24 cellular contexts compared by ENCODE assay signal in the genomic region with DNA sequence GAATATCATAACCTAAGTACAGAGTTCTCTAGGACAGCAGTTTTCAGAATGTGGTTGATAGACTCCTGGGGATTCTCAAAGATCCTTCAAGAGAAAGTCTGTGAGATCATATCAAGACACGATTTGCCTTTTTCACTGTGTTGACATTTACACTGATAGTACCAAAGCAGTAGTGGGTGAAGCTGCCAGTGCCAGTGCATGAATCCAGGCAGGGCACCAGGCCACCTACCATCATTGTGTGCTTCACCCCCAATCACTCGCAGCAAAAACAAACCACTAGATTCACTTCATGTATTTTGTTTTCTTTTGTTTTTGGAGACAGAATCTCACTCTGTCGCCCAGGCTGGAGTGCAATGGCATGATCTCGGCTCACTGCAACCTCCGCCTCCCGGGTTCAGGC. TPM values are rescaled to one million over a fixed set of nuclear protein-coding genes. Genes with fewer than 3 reads are reported as not detected.
DNase-seq lines count a peak whose midpoint lies in the region; ATAC-seq and TF ChIP-seq lines count a peak whose summit lies in the region.
"Had no signal": no experiment of that assay in that cellular context is flagged by ENCODE, and none has a peak within 500 bp of the region (broad histone marks: within the 10 kb centered on the region; RNA-seq: fewer than 3 reads in every experiment).

No MANE protein-coding gene starts in this region.

- H3K27me3 ChIP-seq in right cardiac atrium (ENCODE audit: control insufficient read depth, insufficient read depth) (no peaks in the 10 kb centered on the region), osteoblast (ENCODE audit: insufficient read depth, low read length) (no peaks in the 10 kb centered on the region)
- H3K27me3 ChIP-seq: BLaER1, SJCRH30 had no signal

- H3K4me1 ChIP-seq in right cardiac atrium (ENCODE audit: control insufficient read depth, insufficient read depth, low read length) = no peaks in the 10 kb centered on the region
- H3K4me1 ChIP-seq in osteoblast (ENCODE audit: insufficient read depth, low read length) = no peaks in the 10 kb centered on the region
- H3K4me1 ChIP-seq: A549, BLaER1, SJCRH30 had no signal

- peak; percentile 65 for ATAC-seq in Right ventricle myocardium superior (ENCODE audit: poor library complexity)
- no peak for ATAC-seq in right cardiac atrium
- ATAC-seq: A549, HepG2, PC-3 had no signal

- H4K20me1 ChIP-seq in osteoblast (ENCODE audit: insufficient read depth, low read length) = no peaks in the 10 kb centered on the region
- H4K20me1 ChIP-seq: BLaER1 had no signal

- peaks cover 48% of the 10 kb centered on the region for H3K36me3 ChIP-seq in osteoblast (ENCODE audit: insufficient read depth, low read length)

- no peaks in the 10 kb centered on the region for H3K79me2 ChIP-seq in osteoblast (ENCODE audit: insufficient read depth, low read length)

- H3K4me3 ChIP-seq in right cardiac atrium (ENCODE audit: low read length) = no peak overlapping the region
- H3K4me3 ChIP-seq in osteoblast (ENCODE audit: insufficient read depth, low read length) = no peak overlapping the region
- H3K4me3 ChIP-seq: A549, BLaER1, SJCRH30 had no signal

- TF ChIP-seq CTCF in osteoblast (IDR thresholded peaks at IDR 0.05; ENCODE audit: extremely low read depth, low read depth, low read length) = no peak

- no peak overlapping the region for H3K4me2 ChIP-seq in osteoblast (ENCODE audit: insufficient read depth, low read length)
- H3K4me2 ChIP-seq: A549, BLaER1 had no signal

- no peak for DNase-seq in Right ventricle myocardium superior
- DNase-seq in right cardiac atrium = no peak
- DNase-seq in osteoblast (ENCODE audit: insufficient read length, low spot score, missing footprints) = peak; percentile 36
- DNase-seq in NCI-H2029 (lab: John Stamatoyannopoulos, UW) = no peak
- no peak for DNase-seq in GM19240 (ENCODE audit: insufficient read length, low spot score)
- DNase-seq in stimulated activated CD4-positive, alpha-beta T cell treated with anti-CD3 and anti-CD28 coated beads, Interleukin-15, amount 100 ng/mL, for 24 hours = no peak
- DNase-seq: CD8-positive, alpha-beta memory T cell; DMS53; EL; HFFc6; KBM-7; NCI-H1105; NCI-H1694 treated with DMSO at 0.1 percent for 48 hours; NCI-H2107; NCI-H510A treated with DMSO at 0.1 percent for 48 hours; NCI-H774; PC-3; RPMI8226; SJCRH30 had no signal

- no peaks in the 10 kb centered on the region for H3K9me3 ChIP-seq in right cardiac atrium (ENCODE audit: control insufficient read depth, low read length)
- H3K9me3 ChIP-seq in osteoblast (ENCODE audit: low read depth, low read length) = no peaks in the 10 kb centered on the region
- H3K9me3 ChIP-seq: A549, BLaER1, SJCRH30 had no signal

- 73% methylated on average over 6 of the region's 6 CpGs for WGBS in right cardiac atrium

- H3K27ac ChIP-seq in right cardiac atrium (ENCODE audit: low read length) = no peak overlapping the region
- peak overlapping the region; percentile 19 for H3K27ac ChIP-seq in cingulate gyrus (ENCODE audit: low read depth, low read length)
- H3K27ac ChIP-seq in osteoblast (ENCODE audit: low read depth, low read length) = no peak overlapping the region
- H3K27ac ChIP-seq in temporal lobe (ENCODE audit: low read depth, low read length) = peak overlapping the region; percentile 56
- H3K27ac ChIP-seq: A549, BLaER1, SJCRH30 had no signal

- H2AFZ ChIP-seq in osteoblast (ENCODE audit: low read length) = no peak overlapping the region

- intact Hi-C loops in Right ventricle myocardium superior (cut with DNase I) (no loop called here), right cardiac atrium (cut with DNase I) (no loop called here)

RNA-seq across cellular contexts. Expression of a gene that starts 23.9 kb away (rescaled TPM):
- total RNA-seq in Right ventricle myocardium superior (16.6 TPM), right cardiac atrium (10 to 100 TPM; 16.2 to 22.6 (median 18.7) TPM), osteoblast (19.2 and 22.4 TPM in 2 replicates), temporal lobe (17.5 TPM)
- polyA plus RNA-seq in right cardiac atrium = 5.4 TPM

RNA-seq across cellular contexts. Expression of a gene that starts 26.6 kb away (rescaled TPM):
- total RNA-seq in Right ventricle myocardium superior = 13.6 TPM
- 10 to 100 TPM in 3 of 4 donors, 1 to 10 TPM in 1; 8.1 to 14.2 (median 13.1) TPM for total RNA-seq in right cardiac atrium
- polyA plus RNA-seq in right cardiac atrium = 12.8 TPM
- 10.0 and 10.9 TPM in 2 replicates for total RNA-seq in osteoblast
- total RNA-seq in temporal lobe = 3.2 TPM

RNA-seq across cellular contexts. Expression of a gene that starts 34.3 kb away (rescaled TPM):
- total RNA-seq in Right ventricle myocardium superior (0.11 TPM), right cardiac atrium (under 1 TPM in 2 of 4 donors, not detected in 2; 0.12 to 0.40 TPM), osteoblast (2.2 and 2.7 TPM in 2 replicates), temporal lobe (0.25 TPM)
- polyA plus RNA-seq in right cardiac atrium = 0.07 TPM
- total RNA-seq: SJCRH30 had no signal

Comparison
In these comparisons a context has a peak if more than half of its experiments do, and no peak if none do; other contexts are left out.
1. H3K27ac ChIP-seq: peak in cingulate gyrus (single experiment) and temporal lobe (single experiment); none in right cardiac atrium (single experiment) and osteoblast (single experiment).